Comparison of ENCODE assay signal across 23 cellular contexts in the genomic region with DNA sequence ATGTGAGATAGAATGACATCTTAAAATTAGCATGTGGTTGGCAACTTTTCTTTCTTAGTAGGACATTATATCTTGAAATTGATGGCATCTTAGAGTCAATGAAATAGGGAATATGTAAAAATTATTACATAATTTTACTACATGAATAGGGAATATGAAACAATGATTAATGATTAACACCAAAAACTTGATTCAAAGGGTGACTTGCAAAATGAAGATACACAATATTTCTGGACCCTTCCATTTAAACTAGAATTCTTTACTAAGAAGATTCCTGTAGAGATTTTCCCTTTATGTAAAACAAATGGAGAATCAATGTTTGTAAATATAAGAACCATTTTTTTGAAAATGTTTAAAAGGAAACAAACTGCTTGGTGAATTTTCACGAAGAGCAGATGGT.
"Had no signal": no experiment of that assay in that cellular context is flagged by ENCODE, and none has a peak within 500 bp of the region (broad histone marks: within the 10 kb centered on the region; RNA-seq: fewer than 3 reads in every experiment).

No MANE protein-coding gene starts in this region.

- H3K27ac ChIP-seq: colonic mucosa, esophagus muscularis mucosa, foreskin keratinocyte, gastroesophageal sphincter, heart left ventricle, hepatocyte, left lung, lower lobe of right lung had no signal

- H3K27me3 Mint-ChIP-seq: memory B cell had no signal

- H3K36me3 ChIP-seq: colonic mucosa, lower lobe of right lung had no signal

- H3K4me1 ChIP-seq: colonic mucosa had no signal

- H3K27ac Mint-ChIP-seq: dendritic cell treated with granulocyte-macrophage colony-stimulating factor and Interleukin-4, amounts not matched to agents 40 ng/mL and 50 ng/mL, for 4 days; effector memory CD8-positive, alpha-beta T cell; immature natural killer cell; memory B cell; naive thymus-derived CD4-positive, alpha-beta T cell had no signal

- DNase-seq: colonic mucosa; cortex of kidney; effector CD8-positive, alpha-beta T cell; effector memory CD8-positive, alpha-beta T cell; foreskin keratinocyte; heart left ventricle; hypothalamus; immature natural killer cell; left cardiac atrium; left lung; left ventricle myocardium superior; lower lobe of right lung; mesendoderm; midbrain; naive thymus-derived CD4-positive, alpha-beta T cell had no signal

- FAIRE-seq: endothelial cell of umbilical vein, frontal cortex, keratinocyte had no signal

- H3K9me3 ChIP-seq: colonic mucosa, esophagus muscularis mucosa, gastroesophageal sphincter, heart left ventricle, left lung, lower lobe of right lung had no signal

- H3K4me3 Mint-ChIP-seq: dendritic cell treated with granulocyte-macrophage colony-stimulating factor and Interleukin-4, amounts not matched to agents 40 ng/mL and 50 ng/mL, for 4 days; effector memory CD8-positive, alpha-beta T cell; immature natural killer cell; memory B cell had no signal

- H3K27me3 ChIP-seq: colonic mucosa, esophagus muscularis mucosa, foreskin keratinocyte, gastroesophageal sphincter, heart left ventricle, hepatocyte, left lung had no signal

- H2AFZ ChIP-seq: hepatocyte had no signal

- H3K4me3 ChIP-seq: colonic mucosa, esophagus muscularis mucosa, gastroesophageal sphincter, heart left ventricle, hepatocyte, left lung, lower lobe of right lung had no signal

- ATAC-seq: effector memory CD8-positive, alpha-beta T cell; foreskin keratinocyte; gastroesophageal sphincter; heart left ventricle; left cardiac atrium; left lung; left ventricle myocardium superior; lower lobe of right lung; naive thymus-derived CD4-positive, alpha-beta T cell had no signal

- H3K9me3 Mint-ChIP-seq: dendritic cell treated with granulocyte-macrophage colony-stimulating factor and Interleukin-4, amounts not matched to agents 40 ng/mL and 50 ng/mL, for 4 days; effector memory CD8-positive, alpha-beta T cell; immature natural killer cell; memory B cell; naive thymus-derived CD4-positive, alpha-beta T cell had no signal
